Comparison of ENCODE assay signal across 6 cellular contexts in genomic region chr17:80401076-80401475, GRCh38. TPM values are rescaled to one million over a fixed set of nuclear protein-coding genes. Genes with fewer than 3 reads are reported as not detected.
A peak's percentile ranks its signal among the peaks of the same experiment; 100 is the strongest.
DNase-seq lines count a peak whose midpoint lies in the region; ATAC-seq, FAIRE-seq and TF ChIP-seq lines count a peak whose summit lies in the region.
"Not testable (repeated sequence)": the region's sequence is repeated elsewhere in the genome, so short reads cannot be mapped to it uniquely, and the experiment has no call there.

No MANE protein-coding gene starts in this region.

- not testable (repeated sequence) for H3K36me3 Mint-ChIP-seq in activated T-cell treated with anti-CD3 and anti-CD28 coated beads, Interleukin-2, amount 50 U/mL, for 72 hours (ENCODE audit: insufficient read depth in 2 of 2)

- H3K4me3 ChIP-seq in fibroblast of mammary gland (ENCODE audit: control insufficient read depth, low read depth, low read length): not testable (repeated sequence)

- peaks cover 15% of the 10 kb centered on the region for H3K4me1 Mint-ChIP-seq in activated T-cell treated with anti-CD3 and anti-CD28 coated beads, Interleukin-2, amount 50 U/mL, for 72 hours (ENCODE audit: low read depth)

- TF ChIP-seq CTCF in fibroblast of mammary gland (conservative IDR thresholded peaks at IDR 0.05; ENCODE audit: control insufficient read depth, insufficient read depth, low read depth, low read length): not testable (repeated sequence)

- not testable (repeated sequence) for H3K4me3 Mint-ChIP-seq in activated T-cell treated with anti-CD3 and anti-CD28 coated beads, Interleukin-2, amount 50 U/mL, for 72 hours

- peak; percentile 42 for DNase-seq in DMS 273 treated with DMSO at 0.1 percent for 48 hours (lab: John Stamatoyannopoulos, UW)
- not testable (repeated sequence) for DNase-seq in activated T-cell treated with anti-CD3 and anti-CD28 coated beads, Interleukin-2, amount 50 U/mL, for 72 hours; urothelium cell line (ENCODE audit: low spot score)
- peak; percentile 8 for DNase-seq in fibroblast of mammary gland (ENCODE audit: low read depth)
- DNase-seq in left kidney (ENCODE audit: low read depth, low spot score): peak; percentile 81
- DNase-seq in posterior vena cava (ENCODE audit: low spot score): peak; percentile 41

- not testable (repeated sequence) for H3K27me3 Mint-ChIP-seq in activated T-cell treated with anti-CD3 and anti-CD28 coated beads, Interleukin-2, amount 50 U/mL, for 72 hours (ENCODE audit: low read depth)

- H3K9me3 Mint-ChIP-seq in activated T-cell treated with anti-CD3 and anti-CD28 coated beads, Interleukin-2, amount 50 U/mL, for 72 hours: not testable (repeated sequence)

- H3K27ac Mint-ChIP-seq in activated T-cell treated with anti-CD3 and anti-CD28 coated beads, Interleukin-2, amount 50 U/mL, for 72 hours: peak overlapping the region; percentile 52

- intact Hi-C loops in posterior vena cava (cut with DNase I): not testable (repeated sequence)

- FAIRE-seq in urothelium cell line (lab: Jason Lieb, UNC): peak; percentile 44

- ATAC-seq in activated T-cell treated with anti-CD3 and anti-CD28 coated beads, Interleukin-2, amount 50 U/mL, for 72 hours (replicated peaks in 1 of 2): not testable (repeated sequence)

RNA-seq across cellular contexts. Expression of gene ENDOV, which starts 13.9 kb away (rescaled TPM):
- total RNA-seq in activated T-cell treated with anti-CD3 and anti-CD28 coated beads, Interleukin-2, amount 50 U/mL, for 72 hours: 10 to 100 TPM; 25.3 to 29.0 TPM
- total RNA-seq in posterior vena cava: 10 to 100 TPM; 14.1 to 15.5 TPM
